13 cellular contexts compared by ENCODE assay signal in the genomic region with DNA sequence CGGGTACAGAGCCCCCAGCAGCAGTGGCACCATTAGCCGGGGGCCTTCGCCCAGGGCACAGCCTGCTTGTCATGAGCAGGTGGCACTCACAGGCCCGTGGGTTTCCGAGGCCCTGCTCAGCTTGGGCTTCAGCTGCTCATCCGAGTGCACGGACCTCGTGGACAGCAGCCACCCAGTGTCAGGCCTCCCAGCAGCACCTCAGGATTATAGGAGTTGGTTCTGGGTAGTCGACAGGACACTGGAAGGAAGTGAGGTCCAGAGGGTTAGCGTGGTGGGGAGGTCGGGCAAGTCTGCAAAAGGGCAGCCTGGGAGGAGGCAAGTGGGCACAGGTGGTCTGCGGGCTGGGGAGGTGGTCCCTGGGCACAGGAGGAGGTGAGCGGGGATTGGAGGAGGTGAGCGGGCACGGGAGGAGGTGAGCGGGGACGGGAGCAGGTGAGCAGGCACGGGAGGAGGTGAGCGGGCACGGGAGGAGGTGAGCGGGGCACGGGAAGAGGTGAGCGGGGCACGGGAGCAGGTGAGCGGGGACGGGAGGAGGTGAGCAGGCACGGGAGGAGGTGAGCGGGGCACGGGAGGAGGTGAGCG. TPM values are rescaled to one million over a fixed set of nuclear protein-coding genes. Genes with fewer than 3 reads are reported as not detected.
DNase-seq lines count a peak whose midpoint lies in the region; ATAC-seq and TF ChIP-seq lines count a peak whose summit lies in the region.
"Had no signal": no experiment of that assay in that cellular context is flagged by ENCODE, and none has a peak within 500 bp of the region (broad histone marks: within the 10 kb centered on the region; RNA-seq: fewer than 3 reads in every experiment).

No MANE protein-coding gene starts in this region.

- no peak overlapping the region for H3K27ac ChIP-seq in CD4-positive, alpha-beta T cell (ENCODE audit: low read depth, low read length)
- H3K27ac ChIP-seq: 22Rv1 had no signal

- POLR2A ChIA-PET in CD4-positive, alpha-beta T cell (lab: Charles Lee) = interaction anchor here (0.7 kb wide), 1 partner anchor 109 kb away, joined by 3 read pairs; no protein-coding TSS in a partner anchor

- H3K27me3 Mint-ChIP-seq in activated T-cell treated with anti-CD3 and anti-CD28 coated beads, Interleukin-2, amount 50 U/mL, for 24 hours = peaks cover 23% of the 10 kb centered on the region
- peaks cover 6% of the 10 kb centered on the region for H3K27me3 Mint-ChIP-seq in activated T-cell treated with anti-CD3 and anti-CD28 coated beads, Interleukin-2, amount 50 U/mL, for 4 hours (ENCODE audit: low read depth)
- peaks cover 48% of the 10 kb centered on the region for H3K27me3 Mint-ChIP-seq in dendritic cell treated with granulocyte-macrophage colony-stimulating factor and Interleukin-4, amounts not matched to agents 40 ng/mL and 50 ng/mL, for 4 days
- H3K27me3 Mint-ChIP-seq in neural crest cell (ENCODE audit: low read depth) = peaks cover 42% of the 10 kb centered on the region
- peaks cover 17% of the 10 kb centered on the region for H3K27me3 Mint-ChIP-seq in CD4-positive, alpha-beta T cell
- no peaks in the 10 kb centered on the region for H3K27me3 Mint-ChIP-seq in activated T-helper 17 cell treated with anti-CD3 and anti-CD28 coated beads, Interleukin-2, amount 50 U/mL, for 72 hours

- no peaks in the 10 kb centered on the region for H3K9me3 ChIP-seq in CD4-positive, alpha-beta T cell (ENCODE audit: control insufficient read depth, low read length)
- H3K9me3 ChIP-seq: BLaER1 had no signal

- CTCF ChIA-PET in CD4-positive, alpha-beta T cell (lab: Charles Lee) = no interaction called here

- no peaks in the 10 kb centered on the region for H3K9me3 Mint-ChIP-seq in activated T-cell treated with anti-CD3 and anti-CD28 coated beads, Interleukin-2, amount 50 U/mL, for 24 hours
- H3K9me3 Mint-ChIP-seq in activated T-cell treated with anti-CD3 and anti-CD28 coated beads, Interleukin-2, amount 50 U/mL, for 4 hours = no peaks in the 10 kb centered on the region
- H3K9me3 Mint-ChIP-seq in dendritic cell treated with granulocyte-macrophage colony-stimulating factor and Interleukin-4, amounts not matched to agents 40 ng/mL and 50 ng/mL, for 4 days = no peaks in the 10 kb centered on the region
- no peaks in the 10 kb centered on the region for H3K9me3 Mint-ChIP-seq in neural crest cell
- H3K9me3 Mint-ChIP-seq in CD4-positive, alpha-beta T cell = no peaks in the 10 kb centered on the region
- no peaks in the 10 kb centered on the region for H3K9me3 Mint-ChIP-seq in activated T-helper 17 cell treated with anti-CD3 and anti-CD28 coated beads, Interleukin-2, amount 50 U/mL, for 72 hours
- H3K9me3 Mint-ChIP-seq: GM23338, H9 had no signal

- intact Hi-C loops in dendritic cell treated with granulocyte-macrophage colony-stimulating factor and Interleukin-4, amounts not matched to agents 40 ng/mL and 50 ng/mL, for 4 days (cut with micrococcal nuclease) = no loop called here
- intact Hi-C loops in CD4-positive, alpha-beta T cell (cut with DNase I, micrococcal nuclease) = loop anchor here in 1 of 2 experiments (10.0 kb wide), 1 partner anchor 294 kb away; no protein-coding TSS in a partner anchor

- H3K27me3 ChIP-seq in CD4-positive, alpha-beta T cell (ENCODE audit: control insufficient read depth, insufficient read depth, low read length) = peaks cover 8% of the 10 kb centered on the region
- H3K27me3 ChIP-seq: BLaER1 had no signal

- DNase-seq in activated T-cell treated with anti-CD3 and anti-CD28 coated beads, Interleukin-2, amount 50 U/mL, for 24 hours = no peak
- no peak for DNase-seq in activated T-cell treated with anti-CD3 and anti-CD28 coated beads, Interleukin-2, amount 50 U/mL, for 4 hours
- no peak for DNase-seq in neural crest cell (ENCODE audit: low read depth, low spot score)
- DNase-seq in CD4-positive, alpha-beta T cell = no peak
- DNase-seq: DMS53, H9 had no signal

- H3K4me3 Mint-ChIP-seq in activated T-cell treated with anti-CD3 and anti-CD28 coated beads, Interleukin-2, amount 50 U/mL, for 24 hours = peak overlapping the region; percentile 33
- H3K4me3 Mint-ChIP-seq in activated T-cell treated with anti-CD3 and anti-CD28 coated beads, Interleukin-2, amount 50 U/mL, for 4 hours = no peak overlapping the region
- H3K4me3 Mint-ChIP-seq in dendritic cell treated with granulocyte-macrophage colony-stimulating factor and Interleukin-4, amounts not matched to agents 40 ng/mL and 50 ng/mL, for 4 days = no peak overlapping the region
- peak overlapping the region; percentile 23 for H3K4me3 Mint-ChIP-seq in neural crest cell
- no peak overlapping the region for H3K4me3 Mint-ChIP-seq in CD4-positive, alpha-beta T cell
- H3K4me3 Mint-ChIP-seq in activated T-helper 17 cell treated with anti-CD3 and anti-CD28 coated beads, Interleukin-2, amount 50 U/mL, for 72 hours = no peak overlapping the region
- H3K4me3 Mint-ChIP-seq: GM23338, H9 had no signal

- no peak for TF ChIP-seq CTCF in neural crest cell (conservative IDR thresholded peaks at IDR 0.05)
- TF ChIP-seq CTCF in CD4-positive, alpha-beta T cell (IDR thresholded peaks at IDR 0.05) = no peak

- H3K36me3 Mint-ChIP-seq in activated T-cell treated with anti-CD3 and anti-CD28 coated beads, Interleukin-2, amount 50 U/mL, for 24 hours (ENCODE audit: low read depth) = peaks cover 7% of the 10 kb centered on the region
- H3K36me3 Mint-ChIP-seq in activated T-cell treated with anti-CD3 and anti-CD28 coated beads, Interleukin-2, amount 50 U/mL, for 4 hours (ENCODE audit: insufficient read depth) = peaks cover 3% of the 10 kb centered on the region
- peaks cover 6% of the 10 kb centered on the region for H3K36me3 Mint-ChIP-seq in dendritic cell treated with granulocyte-macrophage colony-stimulating factor and Interleukin-4, amounts not matched to agents 40 ng/mL and 50 ng/mL, for 4 days (ENCODE audit: low read depth)
- no peaks in the 10 kb centered on the region for H3K36me3 Mint-ChIP-seq in neural crest cell (ENCODE audit: low read depth)
- peaks cover 7% of the 10 kb centered on the region for H3K36me3 Mint-ChIP-seq in CD4-positive, alpha-beta T cell (ENCODE audit: low read depth)
- peaks cover 22% of the 10 kb centered on the region for H3K36me3 Mint-ChIP-seq in activated T-helper 17 cell treated with anti-CD3 and anti-CD28 coated beads, Interleukin-2, amount 50 U/mL, for 72 hours (ENCODE audit: low read depth)

- H3K27ac Mint-ChIP-seq in activated T-cell treated with anti-CD3 and anti-CD28 coated beads, Interleukin-2, amount 50 U/mL, for 24 hours = peak overlapping the region; percentile 88
- H3K27ac Mint-ChIP-seq in dendritic cell treated with granulocyte-macrophage colony-stimulating factor and Interleukin-4, amounts not matched to agents 40 ng/mL and 50 ng/mL, for 4 days = peak overlapping the region; percentile 38
- no peak overlapping the region for H3K27ac Mint-ChIP-seq in neural crest cell (ENCODE audit: unreplicated experiment)
- H3K27ac Mint-ChIP-seq in CD4-positive, alpha-beta T cell = no peak overlapping the region
- no peak overlapping the region for H3K27ac Mint-ChIP-seq in activated T-helper 17 cell treated with anti-CD3 and anti-CD28 coated beads, Interleukin-2, amount 50 U/mL, for 72 hours
- H3K27ac Mint-ChIP-seq: GM23338, H9 had no signal

- H3K4me1 Mint-ChIP-seq in activated T-cell treated with anti-CD3 and anti-CD28 coated beads, Interleukin-2, amount 50 U/mL, for 24 hours (ENCODE audit: low read depth) = peaks cover 21% of the 10 kb centered on the region
- H3K4me1 Mint-ChIP-seq in activated T-cell treated with anti-CD3 and anti-CD28 coated beads, Interleukin-2, amount 50 U/mL, for 4 hours (ENCODE audit: low read depth) = peaks cover 23% of the 10 kb centered on the region
- H3K4me1 Mint-ChIP-seq in dendritic cell treated with granulocyte-macrophage colony-stimulating factor and Interleukin-4, amounts not matched to agents 40 ng/mL and 50 ng/mL, for 4 days (ENCODE audit: low read depth) = peaks cover 19% of the 10 kb centered on the region
- peaks cover 14% of the 10 kb centered on the region for H3K4me1 Mint-ChIP-seq in neural crest cell
- peaks cover 32% of the 10 kb centered on the region for H3K4me1 Mint-ChIP-seq in CD4-positive, alpha-beta T cell (ENCODE audit: low read depth)
- H3K4me1 Mint-ChIP-seq in activated T-helper 17 cell treated with anti-CD3 and anti-CD28 coated beads, Interleukin-2, amount 50 U/mL, for 72 hours = peaks cover 6% of the 10 kb centered on the region

- ATAC-seq in activated T-cell treated with anti-CD3 and anti-CD28 coated beads, Interleukin-2, amount 50 U/mL, for 4 hours = no peak
- no peak for ATAC-seq in CD4-positive, alpha-beta T cell (ENCODE audit: poor library complexity)
- no peak for ATAC-seq in HG02884 (IDR thresholded peaks at IDR 0.05; ENCODE audit: unreplicated experiment)
- no peak for ATAC-seq in activated T-helper 17 cell treated with anti-CD3 and anti-CD28 coated beads, Interleukin-2, amount 50 U/mL, for 72 hours (replicated peaks)
- ATAC-seq: GM23338 had no signal

RNA-seq across cellular contexts. Expression of a gene that starts 5.1 kb away (rescaled TPM):
- 10 to 100 TPM; 18.0 to 19.5 (median 19.1) TPM for total RNA-seq in activated T-cell treated with anti-CD3 and anti-CD28 coated beads, Interleukin-2, amount 50 U/mL, for 4 hours
- total RNA-seq in neural crest cell = 2.7 and 3.1 TPM in 2 replicates
- 1 to 10 TPM; 1.0 to 1.3 TPM for total RNA-seq in CD4-positive, alpha-beta T cell
- 10 to 100 TPM; 11.1 to 44.7 TPM for total RNA-seq in activated T-helper 17 cell treated with anti-CD3 and anti-CD28 coated beads, Interleukin-2, amount 50 U/mL, for 72 hours

RNA-seq across cellular contexts. Expression of a gene that starts 10.0 kb away (rescaled TPM):
- 1,000 to 10,000 TPM; 3,320 to 3,425 (median 3,389) TPM for total RNA-seq in activated T-cell treated with anti-CD3 and anti-CD28 coated beads, Interleukin-2, amount 50 U/mL, for 4 hours
- 2,012 and 2,013 TPM in 2 replicates for total RNA-seq in neural crest cell
- total RNA-seq in CD4-positive, alpha-beta T cell = 1,000 to 10,000 TPM; 4,971 to 5,051 TPM
- total RNA-seq in activated T-helper 17 cell treated with anti-CD3 and anti-CD28 coated beads, Interleukin-2, amount 50 U/mL, for 72 hours = 1,000 to 10,000 TPM; 2,683 to 3,154 TPM

RNA-seq across cellular contexts. Expression of a gene that starts 43.0 kb away (rescaled TPM):
- not detected for total RNA-seq in activated T-cell treated with anti-CD3 and anti-CD28 coated beads, Interleukin-2, amount 50 U/mL, for 4 hours
- 0.21 and 0.41 TPM in 2 replicates for total RNA-seq in neural crest cell
- total RNA-seq in CD4-positive, alpha-beta T cell = not detected
- not detected for total RNA-seq in activated T-helper 17 cell treated with anti-CD3 and anti-CD28 coated beads, Interleukin-2, amount 50 U/mL, for 72 hours
- total RNA-seq: HT1080 had no signal

Comparison
In these comparisons a context has a peak if more than half of its experiments do, and no peak if none do; other contexts are left out.
1. H3K4me3 Mint-ChIP-seq: peak in activated T-cell treated with anti-CD3 and anti-CD28 coated beads, Interleukin-2, amount 50 U/mL, for 24 hours (single experiment) and neural crest cell (single experiment); none in activated T-cell treated with anti-CD3 and anti-CD28 coated beads, Interleukin-2, amount 50 U/mL, for 4 hours (single experiment), dendritic cell treated with granulocyte-macrophage colony-stimulating factor and Interleukin-4, amounts not matched to agents 40 ng/mL and 50 ng/mL, for 4 days (single experiment), CD4-positive, alpha-beta T cell (single experiment) and activated T-helper 17 cell treated with anti-CD3 and anti-CD28 coated beads, Interleukin-2, amount 50 U/mL, for 72 hours (single experiment).
2. H3K27ac Mint-ChIP-seq: peak in activated T-cell treated with anti-CD3 and anti-CD28 coated beads, Interleukin-2, amount 50 U/mL, for 24 hours (single experiment) and dendritic cell treated with granulocyte-macrophage colony-stimulating factor and Interleukin-4, amounts not matched to agents 40 ng/mL and 50 ng/mL, for 4 days (single experiment); none in neural crest cell (single experiment), CD4-positive, alpha-beta T cell (single experiment) and activated T-helper 17 cell treated with anti-CD3 and anti-CD28 coated beads, Interleukin-2, amount 50 U/mL, for 72 hours (single experiment).